ENCODE assay signal across 8 cellular contexts in the genomic region with DNA sequence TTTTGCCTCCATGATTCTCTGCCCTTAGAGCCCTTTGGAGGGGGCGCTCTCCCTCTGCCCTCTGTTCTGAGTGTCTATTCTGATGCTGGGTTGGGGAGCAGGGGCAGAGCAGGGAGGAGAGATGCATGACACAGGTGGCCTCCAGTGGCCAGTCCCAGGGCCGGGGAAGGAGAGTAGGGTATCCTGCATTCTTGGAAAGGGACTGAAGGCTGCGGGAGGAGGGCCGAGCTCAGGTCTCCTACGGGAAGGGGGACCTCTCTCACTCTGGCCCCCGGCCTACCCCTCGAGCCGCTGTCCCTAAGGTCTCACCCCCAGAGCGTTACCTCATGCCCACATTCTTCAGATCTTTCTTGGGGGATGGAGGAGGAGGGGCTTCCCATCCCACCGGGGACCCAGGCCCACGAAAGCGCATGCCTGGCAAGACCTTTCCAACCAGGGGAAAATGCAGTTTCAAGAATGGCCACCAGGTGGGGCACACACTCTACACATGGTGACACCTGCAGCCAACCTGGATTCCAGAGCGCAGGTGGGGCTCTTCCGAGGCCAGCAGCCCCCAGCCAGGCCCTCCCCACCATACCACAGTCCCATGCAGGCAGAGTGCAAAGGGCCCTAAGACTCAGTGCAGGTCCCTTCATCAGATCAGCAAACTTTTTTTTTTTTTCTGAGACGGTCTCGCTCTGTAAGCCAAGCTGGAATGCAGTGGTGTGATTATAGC.
DNase-seq lines count a peak whose midpoint lies in the region; ATAC-seq, FAIRE-seq and TF ChIP-seq lines count a peak whose summit lies in the region.

No MANE protein-coding gene starts in this region.

- peak overlapping the region in 1 of 2 experiments; percentile 39; a peak in 1 of 6 replicates for H3K27ac ChIP-seq in A549

- DNase-seq in A549 (ENCODE audit: low read depth in 1 of 2, low spot score in 1 of 2) (peak; percentile 54 to 67), GM18507 (ENCODE audit: extremely low spot score, insufficient read length, low read depth) (peak; percentile 33), NCI-H774 (lab: John Stamatoyannopoulos, UW) (peak; percentile 23), epithelial cell of esophagus (ENCODE audit: low read depth) (peak; percentile 64)
- peak; percentile 16 for DNase-seq in activated CD8-positive, alpha-beta memory T cell treated with anti-CD3 and anti-CD28 coated beads, Interleukin-2, amount 50 U/mL, for 1 hour (ENCODE audit: extremely low read depth)
- DNase-seq in stimulated activated naive CD4-positive, alpha-beta T cell treated with Interleukin-2 at 50 U/mL for 16 hours (lab: John Stamatoyannopoulos, UW): peak; percentile 63

- H3K4me2 ChIP-seq in A549: peak overlapping the region; percentile 61

- no peak for TF ChIP-seq EP300 in A549 (IDR thresholded peaks at IDR 0.05)

- H3K4me1 ChIP-seq in A549: no peaks in the 10 kb centered on the region

- no peaks in the 10 kb centered on the region for H3K27me3 Mint-ChIP-seq in nephron (ENCODE audit: low read depth)

- H3K9me3 ChIP-seq in A549: no peaks in the 10 kb centered on the region

- peak; percentile 97 for TF ChIP-seq RAD21 in A549 (conservative IDR thresholded peaks at IDR 0.05 in 1 of 2, IDR thresholded peaks at IDR 0.05 in 1 of 2)

- no peaks in the 10 kb centered on the region for H3K9me3 Mint-ChIP-seq in nephron

- peak; percentile 57 to 71 for ATAC-seq in A549
- no peak for ATAC-seq in HG03571 (IDR thresholded peaks at IDR 0.05; ENCODE audit: unreplicated experiment)

- peaks cover 5% of the 10 kb centered on the region for H3K4me1 Mint-ChIP-seq in nephron

- peak overlapping the region in 1 of 3 experiments; percentile 53 for H3K27ac Mint-ChIP-seq in nephron

- H3K4me3 ChIP-seq in A549 (no peak overlapping the region), epithelial cell of esophagus (ENCODE audit: low read length) (no peak overlapping the region)

- POLR2A ChIA-PET in A549 (lab: Yijun Ruan, JAX): interaction anchor here (1.5 kb wide), 1 partner anchor 271 kb away, joined by 3 read pairs; no protein-coding TSS in a partner anchor

- WGBS in A549 (ENCODE audit: missing lambda C conversion rate): 22% methylated on average over 15 of the region's 16 CpGs

- CTCF ChIA-PET in A549 (lab: Yijun Ruan, JAX): interaction anchor here (0.6 to 4.3 kb wide), 81 partner anchors 9 to 849 kb away, joined by 3 to 106 read pairs (median 4); a partner anchor contains a TSS

- H3K4me3 Mint-ChIP-seq in nephron: no peak overlapping the region

- FAIRE-seq in A549 (lab: Jason Lieb, UNC) (no peak), GM18507 (lab: Jason Lieb, UNC) (peak; percentile 73)

- peaks cover 4% of the 10 kb centered on the region for H3K36me3 Mint-ChIP-seq in nephron (ENCODE audit: low read depth)

- no peak for TF ChIP-seq POLR2A in A549 (IDR thresholded peaks at IDR 0.05; ENCODE audit: low read length)

- peak; percentile 91 for TF ChIP-seq CTCF in A549 (IDR thresholded peaks at IDR 0.05)
- TF ChIP-seq CTCF in epithelial cell of esophagus (IDR thresholded peaks at IDR 0.05; ENCODE audit: insufficient read depth, low read depth, low read length, missing control alignments): peak; percentile 84
- TF ChIP-seq CTCF in nephron (IDR thresholded peaks at IDR 0.05; ENCODE audit: unreplicated experiment in 3 of 3): peak; percentile 87 to 94 (median 91)

TF ChIP-seq in A549, 52 proteins besides CTCF, POLR2A, EP300 and RAD21:
- TF ChIP-seq ESRRA (IDR thresholded peaks at IDR 0.05; ENCODE audit: borderline replicate concordance, low read length) (no peak), SMC3 (IDR thresholded peaks at IDR 0.05) (peak; percentile 89)
- TF ChIP-seq, protein P1, sequence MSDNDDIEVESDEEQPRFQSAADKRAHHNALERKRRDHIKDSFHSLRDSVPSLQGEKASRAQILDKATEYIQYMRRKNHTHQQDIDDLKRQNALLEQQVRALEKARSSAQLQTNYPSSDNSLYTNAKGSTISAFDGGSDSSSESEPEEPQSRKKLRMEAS (IDR thresholded peaks at IDR 0.05): peak; percentile 37; the same call in 1 of the 2 replicates
